ENCODE assay signal across 1 cellular context in genomic region chr1:156078728-156079127, GRCh38.
TF ChIP-seq lines count a peak whose summit lies in the region.

No MANE protein-coding gene starts in this region.

TF ChIP-seq in WTC11, 78 proteins besides CTCF, POLR2A, EP300 and RAD21:
- no peak for TF ChIP-seq CDX4 (CRISPR knock-in tag; IDR thresholded peaks at IDR 0.05; ENCODE audit: borderline replicate concordance)
- no peak for TF ChIP-seq JAZF1 (CRISPR knock-in tag; IDR thresholded peaks at IDR 0.05)
- no peak for TF ChIP-seq ZNF263 (CRISPR knock-in tag; IDR thresholded peaks at IDR 0.05; ENCODE audit: low read depth)
- TF ChIP-seq NR3C1 (CRISPR knock-in tag; conservative IDR thresholded peaks at IDR 0.05; ENCODE audit: low read depth), result no peak
- no peak for TF ChIP-seq NR1H2 (CRISPR knock-in tag; IDR thresholded peaks at IDR 0.05)
- TF ChIP-seq STAT6 (CRISPR knock-in tag; conservative IDR thresholded peaks at IDR 0.05; ENCODE audit: low read depth), result no peak
- no peak for TF ChIP-seq ZBTB43 (CRISPR knock-in tag; IDR thresholded peaks at IDR 0.05)
- TF ChIP-seq ZNF317 (CRISPR knock-in tag; IDR thresholded peaks at IDR 0.05; ENCODE audit: borderline replicate concordance, low read depth), result no peak
- TF ChIP-seq FOXP4 (CRISPR knock-in tag; IDR thresholded peaks at IDR 0.05), result no peak
- TF ChIP-seq ETV6 (CRISPR knock-in tag; IDR thresholded peaks at IDR 0.05), result no peak
- no peak for TF ChIP-seq PRDM15 (CRISPR knock-in tag; IDR thresholded peaks at IDR 0.05)
- no peak for TF ChIP-seq E2F5 (CRISPR knock-in tag; IDR thresholded peaks at IDR 0.05)
- no peak for TF ChIP-seq ATF2 (CRISPR knock-in tag; IDR thresholded peaks at IDR 0.05; ENCODE audit: borderline replicate concordance, low read depth)
- no peak for TF ChIP-seq TEAD1 (CRISPR knock-in tag; IDR thresholded peaks at IDR 0.05)
- TF ChIP-seq CREM (CRISPR knock-in tag; IDR thresholded peaks at IDR 0.05), result no peak
- TF ChIP-seq FOXJ3 (CRISPR knock-in tag; IDR thresholded peaks at IDR 0.05; ENCODE audit: borderline replicate concordance), result no peak
- TF ChIP-seq GRHL2 (CRISPR knock-in tag; IDR thresholded peaks at IDR 0.05; ENCODE audit: insufficient replicate concordance, severe bottlenecking), result no peak
- no peak for TF ChIP-seq NFE2L1 (CRISPR knock-in tag; IDR thresholded peaks at IDR 0.05)
- no peak for TF ChIP-seq NFATC4 (CRISPR knock-in tag; IDR thresholded peaks at IDR 0.05)
- TF ChIP-seq FOXP1 (CRISPR knock-in tag; IDR thresholded peaks at IDR 0.05; ENCODE audit: borderline replicate concordance), result no peak
